Comparison of ENCODE assay signal across 31 cellular contexts in genomic region chr10:72946963-72947362, GRCh38. TPM values are rescaled to one million over a fixed set of nuclear protein-coding genes. Genes with fewer than 3 reads are reported as not detected.
"Had no signal": no experiment of that assay in that cellular context is flagged by ENCODE, and none has a peak within 500 bp of the region (broad histone marks: within the 10 kb centered on the region; RNA-seq: fewer than 3 reads in every experiment).

No MANE protein-coding gene starts in this region.

- H3K4me1 Mint-ChIP-seq: stimulated activated memory B cell treated with anti-CD40 and anti-IgM and Interleukin-4, amounts not matched to agents 10 μg/mL and 1 μg/mL and 100 μg/mL, for 72 hours; stimulated activated naive B cell treated with anti-CD40 and anti-IgM and Interleukin-4, amounts not matched to agents 10 μg/mL and 1 μg/mL and 100 μg/mL, for 72 hours had no signal

- H3K27ac Mint-ChIP-seq: stimulated activated effector memory CD8-positive, alpha-beta T cell treated with anti-CD3 and anti-CD28 coated beads, Interleukin-12 subunit alpha, Interleukin-12 subunit beta, amount 100 ng/mL, for 72 hours; stimulated activated memory B cell treated with anti-CD40 and anti-IgM and Interleukin-4, amounts not matched to agents 10 μg/mL and 1 μg/mL and 100 μg/mL, for 72 hours; stimulated activated naive B cell treated with anti-CD40 and anti-IgM and Interleukin-4, amounts not matched to agents 10 μg/mL and 1 μg/mL and 100 μg/mL, for 72 hours; stimulated activated naive CD8-positive, alpha-beta T cell treated with anti-CD3 and anti-CD28 coated beads, Interleukin-15, amount 100 ng/mL, for 72 hours; stimulated activated naive CD8-positive, alpha-beta T cell treated with anti-CD3 and anti-CD28 coated beads, Interleukin-15, Interleukin-2, amounts not matched to agents 100 ng/mL and 50 ng/mL, for 24 hours; type B pancreatic cell had no signal

- H3K4me3 Mint-ChIP-seq: stimulated activated effector memory CD8-positive, alpha-beta T cell treated with anti-CD3 and anti-CD28 coated beads, Interleukin-12 subunit alpha, Interleukin-12 subunit beta, amount 100 ng/mL, for 72 hours; stimulated activated memory B cell treated with anti-CD40 and anti-IgM and Interleukin-4, amounts not matched to agents 10 μg/mL and 1 μg/mL and 100 μg/mL, for 72 hours; stimulated activated naive B cell treated with anti-CD40 and anti-IgM and Interleukin-4, amounts not matched to agents 10 μg/mL and 1 μg/mL and 100 μg/mL, for 72 hours; stimulated activated naive CD8-positive, alpha-beta T cell treated with anti-CD3 and anti-CD28 coated beads, Interleukin-15, amount 100 ng/mL, for 72 hours; stimulated activated naive CD8-positive, alpha-beta T cell treated with anti-CD3 and anti-CD28 coated beads, Interleukin-15, Interleukin-2, amounts not matched to agents 100 ng/mL and 50 ng/mL, for 24 hours; type B pancreatic cell had no signal

- H3K36me3 Mint-ChIP-seq: stimulated activated memory B cell treated with anti-CD40 and anti-IgM and Interleukin-4, amounts not matched to agents 10 μg/mL and 1 μg/mL and 100 μg/mL, for 72 hours; stimulated activated naive B cell treated with anti-CD40 and anti-IgM and Interleukin-4, amounts not matched to agents 10 μg/mL and 1 μg/mL and 100 μg/mL, for 72 hours; type B pancreatic cell had no signal

- H3K27me3 ChIP-seq: stomach, suprapubic skin, testis, thyroid gland, tibial nerve, transverse colon, upper lobe of left lung, upper lobe of right lung, uterus, vagina had no signal

- H3K9me3 Mint-ChIP-seq: stimulated activated effector memory CD8-positive, alpha-beta T cell treated with anti-CD3 and anti-CD28 coated beads, Interleukin-12 subunit alpha, Interleukin-12 subunit beta, amount 100 ng/mL, for 72 hours; stimulated activated memory B cell treated with anti-CD40 and anti-IgM and Interleukin-4, amounts not matched to agents 10 μg/mL and 1 μg/mL and 100 μg/mL, for 72 hours; stimulated activated naive B cell treated with anti-CD40 and anti-IgM and Interleukin-4, amounts not matched to agents 10 μg/mL and 1 μg/mL and 100 μg/mL, for 72 hours; stimulated activated naive CD8-positive, alpha-beta T cell treated with anti-CD3 and anti-CD28 coated beads, Interleukin-15, amount 100 ng/mL, for 72 hours; stimulated activated naive CD8-positive, alpha-beta T cell treated with anti-CD3 and anti-CD28 coated beads, Interleukin-15, Interleukin-2, amounts not matched to agents 100 ng/mL and 50 ng/mL, for 24 hours; type B pancreatic cell had no signal

- H3K36me3 ChIP-seq: stomach, suprapubic skin, thoracic aorta, thyroid gland, tibial artery, tibial nerve, transverse colon, upper lobe of left lung, upper lobe of right lung, uterus, vagina had no signal

- FAIRE-seq: urothelium cell line had no signal

- H3K27ac ChIP-seq: stomach, suprapubic skin, testis, thoracic aorta, thyroid gland, tibial artery, tibial nerve, transverse colon, upper lobe of left lung, upper lobe of right lung, uterus, vagina had no signal

- H3K27me3 Mint-ChIP-seq: type B pancreatic cell had no signal

- DNase-seq: stimulated activated CD4-positive, alpha-beta T cell treated with anti-CD3 and anti-CD28 coated beads, Interleukin-2, amount 100 ng/mL, for 48 hours; stimulated activated CD4-positive, alpha-beta T cell treated with anti-CD3 and anti-CD28 coated beads, Interleukin-4, amount 100 ng/mL, for 1 hour; stimulated activated CD4-positive, alpha-beta T cell treated with anti-CD3 and anti-CD28 coated beads, Interleukin-4, amount 100 ng/mL, for 24 hours; stimulated activated CD4-positive, alpha-beta T cell treated with anti-CD3 and anti-CD28 coated beads, Interleukin-4, amount 100 ng/mL, for 4 hours; stimulated activated CD8-positive, alpha-beta memory T cell treated with anti-CD3 and anti-CD28 coated beads, Interleukin-4, amount 100 ng/mL, for 48 hours; stimulated activated naive B cell treated with anti-CD40 and anti-IgM and Interleukin-4, amounts not matched to agents 10 μg/mL and 1 μg/mL and 100 μg/mL, for 72 hours; stimulated activated naive CD4-positive, alpha-beta T cell; stimulated activated naive CD8-positive, alpha-beta T cell treated with anti-CD3 and anti-CD28 coated beads, Interleukin-15, amount 100 ng/mL, for 72 hours; stimulated activated naive CD8-positive, alpha-beta T cell treated with anti-CD3 and anti-CD28 coated beads, Interleukin-15, Interleukin-2, amounts not matched to agents 100 U/mL and 50 U/mL, for 24 hours; stomach; substantia nigra; testis; thyroid gland; tibial artery; transverse colon; upper lobe of left lung; upper lobe of right lung; uterus had no signal

- H3K4me3 ChIP-seq: stomach, suprapubic skin, testis, thoracic aorta, thyroid gland, tibial artery, tibial nerve, transverse colon, upper lobe of left lung, upper lobe of right lung, uterus, vagina had no signal

- H3K9me3 ChIP-seq: stomach, suprapubic skin, testis, thoracic aorta, thyroid gland, tibial artery, tibial nerve, transverse colon, upper lobe of left lung, upper lobe of right lung, uterus, vagina had no signal

- H3K4me1 ChIP-seq: stomach, suprapubic skin, testis, thyroid gland, tibial artery, tibial nerve, upper lobe of left lung, upper lobe of right lung, uterus, vagina had no signal

- ATAC-seq: stimulated activated effector memory CD8-positive, alpha-beta T cell treated with anti-CD3 and anti-CD28 coated beads, Interleukin-12 subunit alpha, Interleukin-12 subunit beta, amount 100 ng/mL, for 72 hours; stimulated activated memory B cell treated with anti-CD40 and anti-IgM and Interleukin-4, amounts not matched to agents 10 μg/mL and 1 μg/mL and 100 μg/mL, for 72 hours; stimulated activated naive B cell treated with anti-CD40 and anti-IgM and Interleukin-4, amounts not matched to agents 10 μg/mL and 1 μg/mL and 100 μg/mL, for 72 hours; stimulated activated naive CD8-positive, alpha-beta T cell treated with anti-CD3 and anti-CD28 coated beads, Interleukin-15, amount 100 ng/mL, for 72 hours; stimulated activated naive CD8-positive, alpha-beta T cell treated with anti-CD3 and anti-CD28 coated beads, Interleukin-15, Interleukin-2, amounts not matched to agents 100 U/mL and 50 U/mL, for 24 hours; upper lobe of right lung had no signal

RNA-seq across cellular contexts. Expression of gene PLA2G12B, which starts 7.6 kb away (rescaled TPM):
- total RNA-seq: subcutaneous adipose tissue, suprapubic skin, temporal lobe, testis, thoracic aorta, thyroid gland, tibial nerve, ureter, urinary bladder, uterus, vagina had no signal
- polyA plus RNA-seq: stomach, urinary bladder had no signal

RNA-seq across cellular contexts. Expression of gene OIT3, which starts 53.4 kb away (rescaled TPM):
- total RNA-seq: subcutaneous adipose tissue, suprapubic skin, thoracic aorta, tibial nerve, upper lobe of right lung, vagina had no signal
